Comparison of ENCODE assay signal across 14 cellular contexts in genomic region chr2:33240178-33240577, GRCh38.
DNase-seq lines count a peak whose midpoint lies in the region; ATAC-seq and TF ChIP-seq lines count a peak whose summit lies in the region.
"Had no signal": no experiment of that assay in that cellular context is flagged by ENCODE, and none has a peak within 500 bp of the region (broad histone marks: within the 10 kb centered on the region; RNA-seq: fewer than 3 reads in every experiment).

No MANE protein-coding gene starts in this region.

- H3K4me1 Mint-ChIP-seq in stimulated activated naive B cell treated with anti-CD40 and anti-IgM and Interleukin-4, amounts not matched to agents 10 μg/mL and 1 μg/mL and 100 μg/mL, for 72 hours, result no peaks in the 10 kb centered on the region

- H3K27ac Mint-ChIP-seq in stimulated activated naive B cell treated with anti-CD40 and anti-IgM and Interleukin-4, amounts not matched to agents 10 μg/mL and 1 μg/mL and 100 μg/mL, for 72 hours, result no peak overlapping the region

- H3K4me3 ChIP-seq in epithelial cell of proximal tubule (ENCODE audit: low read depth, low read length), result no peak overlapping the region
- H3K4me3 ChIP-seq: dorsolateral prefrontal cortex had no signal

- TF ChIP-seq CTCF in epithelial cell of proximal tubule (conservative IDR thresholded peaks at IDR 0.05; ENCODE audit: low read depth, low read length), result no peak

- H3K27me3 Mint-ChIP-seq in stimulated activated naive B cell treated with anti-CD40 and anti-IgM and Interleukin-4, amounts not matched to agents 10 μg/mL and 1 μg/mL and 100 μg/mL, for 72 hours, result peaks cover 0 to 5% of the 10 kb centered on the region in 2 donors

- no peaks in the 10 kb centered on the region for H3K9me3 Mint-ChIP-seq in stimulated activated naive B cell treated with anti-CD40 and anti-IgM and Interleukin-4, amounts not matched to agents 10 μg/mL and 1 μg/mL and 100 μg/mL, for 72 hours

- no peak overlapping the region for H3K4me3 Mint-ChIP-seq in stimulated activated naive B cell treated with anti-CD40 and anti-IgM and Interleukin-4, amounts not matched to agents 10 μg/mL and 1 μg/mL and 100 μg/mL, for 72 hours

- ATAC-seq in stimulated activated naive B cell treated with anti-CD40 and anti-IgM and Interleukin-4, amounts not matched to agents 10 μg/mL and 1 μg/mL and 100 μg/mL, for 72 hours (replicated peaks), result no peak
- ATAC-seq in HG03378 (IDR thresholded peaks at IDR 0.05; ENCODE audit: unreplicated experiment) (no peak), HG02870 (IDR thresholded peaks at IDR 0.05; ENCODE audit: unreplicated experiment) (no peak)

- DNase-seq in Daoy (ENCODE audit: low read depth), result peak; percentile 64
- DNase-seq in RPMI7951 (ENCODE audit: low read depth), result peak; percentile 15
- DNase-seq in epithelial cell of proximal tubule (ENCODE audit: low read depth), result peak; percentile 87
- DNase-seq in lung microvascular endothelial cell (ENCODE audit: low read depth in 2 of 2), result peak; percentile 50 to 59
- no peak for DNase-seq in stimulated activated naive B cell treated with anti-CD40 and anti-IgM and Interleukin-4, amounts not matched to agents 10 μg/mL and 1 μg/mL and 100 μg/mL, for 72 hours
- DNase-seq in stimulated activated naive CD4-positive, alpha-beta T cell treated with Interleukin-2 at 50 U/mL for 16 hours (lab: John Stamatoyannopoulos, UW), result no peak
- DNase-seq: activated CD4-positive, alpha-beta T cell treated with anti-CD3 and anti-CD28 coated beads, Interleukin-2, amount 50 U/mL, for 48 hours; amniotic stem cell; DMS 273 treated with DMSO at 0.1 percent for 48 hours; dorsolateral prefrontal cortex; H7; posterior cingulate gyrus had no signal

- H3K36me3 Mint-ChIP-seq in stimulated activated naive B cell treated with anti-CD40 and anti-IgM and Interleukin-4, amounts not matched to agents 10 μg/mL and 1 μg/mL and 100 μg/mL, for 72 hours, result no peaks in the 10 kb centered on the region

Comparison
In these comparisons a context has a peak if more than half of its experiments do, and no peak if none do; other contexts are left out.
1. DNase-seq: peak in Daoy (single experiment), RPMI7951 (single experiment), epithelial cell of proximal tubule (single experiment) and lung microvascular endothelial cell (2 of 2); none in stimulated activated naive B cell treated with anti-CD40 and anti-IgM and Interleukin-4, amounts not matched to agents 10 μg/mL and 1 μg/mL and 100 μg/mL, for 72 hours (single experiment) and stimulated activated naive CD4-positive, alpha-beta T cell treated with Interleukin-2 at 50 U/mL for 16 hours (single experiment).